ENCODE assay signal across 26 cellular contexts in the genomic region with DNA sequence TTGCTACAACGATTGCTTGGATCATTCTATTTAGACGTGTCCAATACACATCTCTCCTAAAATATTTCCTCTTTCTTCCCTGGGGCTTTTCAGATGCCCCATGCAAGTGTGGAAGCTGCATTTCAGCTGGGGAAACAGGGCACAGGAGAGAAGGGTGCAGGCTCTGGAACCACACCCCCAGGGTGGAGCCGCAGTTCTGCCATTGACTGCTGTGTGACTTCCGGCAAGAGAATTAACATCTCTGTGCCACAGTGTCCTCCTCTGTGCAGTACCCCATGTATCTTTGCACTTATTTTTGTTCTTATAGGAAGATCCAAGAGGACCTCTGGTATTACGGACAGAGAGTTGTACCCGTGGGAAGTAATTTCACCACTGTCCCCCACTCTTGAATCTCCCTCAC.
"Had no signal": no experiment of that assay in that cellular context is flagged by ENCODE, and none has a peak within 500 bp of the region (broad histone marks: within the 10 kb centered on the region; RNA-seq: fewer than 3 reads in every experiment).

No MANE protein-coding gene starts in this region.

- H3K36me3 ChIP-seq: MG63 had no signal

- H3K9me3 ChIP-seq: MG63 had no signal

- DNase-seq: Kasumi-1, MM.1S, MV-4-11, NCI-H1048, NCI-H1092, NCI-H1105, NCI-H1105 treated with DMSO at 0.1 percent for 48 hours, NCI-H1417 treated with DMSO at 0.1 percent for 48 hours, NCI-H1436, NCI-H1436 treated with DMSO at 0.1 percent for 48 hours, NCI-H146, NCI-H1694, NCI-H1694 treated with DMSO at 0.1 percent for 48 hours, NCI-H187, NCI-H187 treated with DMSO at 0.1 percent for 48 hours, NCI-H2081, NCI-H2081 treated with DMSO at 0.1 percent for 48 hours, NCI-H2107, NCI-H2171, NCI-H2171 treated with DMSO at 0.1 percent for 48 hours, NCI-H345, NCI-H446 treated with DMSO at 0.1 percent for 48 hours, NCI-H510A, NCI-H510A treated with DMSO at 0.1 percent for 48 hours, NCI-H524 had no signal

- H3K4me3 ChIP-seq: MG63 had no signal

- H3K27me3 ChIP-seq: MG63 had no signal
